Comparison of ENCODE assay signal across 21 cellular contexts in the genomic region with DNA sequence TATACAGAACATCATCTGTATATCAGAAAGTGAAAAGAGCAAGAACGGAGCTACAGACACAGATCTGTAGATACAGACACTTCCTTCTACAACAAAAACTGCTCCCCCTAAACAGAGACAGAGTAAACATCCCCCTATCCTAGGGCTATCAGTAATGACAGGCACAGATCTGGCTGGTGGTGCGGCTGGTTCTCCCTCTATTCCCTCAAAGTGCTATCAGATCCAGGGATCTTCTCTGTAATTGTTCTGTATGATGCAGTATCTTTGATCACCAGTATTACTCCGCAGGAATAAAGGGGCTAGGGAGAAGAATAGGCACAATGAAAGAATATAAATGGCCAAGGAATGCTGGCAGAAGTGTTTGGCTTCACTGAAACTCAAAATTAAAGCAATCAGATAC.
DNase-seq lines count a peak whose midpoint lies in the region; TF ChIP-seq lines count a peak whose summit lies in the region.
"Had no signal": no experiment of that assay in that cellular context is flagged by ENCODE, and none has a peak within 500 bp of the region (broad histone marks: within the 10 kb centered on the region; RNA-seq: fewer than 3 reads in every experiment).

No MANE protein-coding gene starts in this region.

- peaks cover 46 to 81% of the 10 kb centered on the region in 2 donors for H3K4me1 ChIP-seq in adrenal gland (replicated peaks in 1 of 2)
- H3K4me1 ChIP-seq: HAP-1 had no signal

- no peaks in the 10 kb centered on the region for H3K27me3 Mint-ChIP-seq in T-helper 2 cell treated with Interferon-gamma antibody and Interleukin-4, amounts not matched to agents 5 μg/mL and 100 μg/mL, for 36 hours (ENCODE audit: low read depth)
- no peaks in the 10 kb centered on the region for H3K27me3 Mint-ChIP-seq in nephron progenitor cell (ENCODE audit: low read depth, poor library complexity)
- H3K27me3 Mint-ChIP-seq: CD4-positive, alpha-beta memory T cell had no signal

- peak overlapping the region; percentile 32 for H3K27ac Mint-ChIP-seq in T-helper 2 cell treated with Interferon-gamma antibody and Interleukin-4, amounts not matched to agents 5 μg/mL and 100 μg/mL, for 36 hours
- peak overlapping the region; percentile 18 for H3K27ac Mint-ChIP-seq in nephron progenitor cell
- H3K27ac Mint-ChIP-seq: GM23338, HFFc6 had no signal

- no peaks in the 10 kb centered on the region for H3K9me3 ChIP-seq in adrenal gland (replicated peaks in 1 of 3)
- H3K9me3 ChIP-seq: A549, HAP-1 had no signal

- peaks cover 2% of the 10 kb centered on the region for H3K4me1 Mint-ChIP-seq in T-helper 2 cell treated with Interferon-gamma antibody and Interleukin-4, amounts not matched to agents 5 μg/mL and 100 μg/mL, for 36 hours (ENCODE audit: low read depth)
- H3K4me1 Mint-ChIP-seq in nephron progenitor cell: peaks cover 48% of the 10 kb centered on the region

- no peaks in the 10 kb centered on the region for H3K36me3 ChIP-seq in adrenal gland (replicated peaks in 1 of 2)
- H3K36me3 ChIP-seq: HAP-1 had no signal

- TF ChIP-seq CTCF in adrenal gland (IDR thresholded peaks at IDR 0.05) (no peak), nephron progenitor cell (IDR thresholded peaks at IDR 0.05) (no peak)

- H3K27ac ChIP-seq in adrenal gland: peak overlapping the region in 3 of 5 donors; percentile 52 to 71 (median 53)
- H3K27ac ChIP-seq: A549 had no signal

- H3K36me3 Mint-ChIP-seq in T-helper 2 cell treated with Interferon-gamma antibody and Interleukin-4, amounts not matched to agents 5 μg/mL and 100 μg/mL, for 36 hours (ENCODE audit: low read depth): peaks cover 3% of the 10 kb centered on the region
- H3K36me3 Mint-ChIP-seq in nephron progenitor cell (ENCODE audit: low read depth): no peaks in the 10 kb centered on the region

- TF ChIP-seq POLR2A in adrenal gland (IDR thresholded peaks at IDR 0.05): no peak

- H3K27me3 ChIP-seq in adrenal gland: no peaks in the 10 kb centered on the region

- H3K4me3 ChIP-seq in adrenal gland: no peak overlapping the region
- H3K4me3 ChIP-seq: A549, GM23338, HAP-1 had no signal

- H3K4me3 Mint-ChIP-seq in T-helper 2 cell treated with Interferon-gamma antibody and Interleukin-4, amounts not matched to agents 5 μg/mL and 100 μg/mL, for 36 hours: no peak overlapping the region
- H3K4me3 Mint-ChIP-seq in nephron progenitor cell: no peak overlapping the region
- H3K4me3 Mint-ChIP-seq: CD4-positive, alpha-beta memory T cell; GM23338; HFFc6 had no signal

- no peaks in the 10 kb centered on the region for H3K9me3 Mint-ChIP-seq in T-helper 2 cell treated with Interferon-gamma antibody and Interleukin-4, amounts not matched to agents 5 μg/mL and 100 μg/mL, for 36 hours
- no peaks in the 10 kb centered on the region for H3K9me3 Mint-ChIP-seq in nephron progenitor cell
- H3K9me3 Mint-ChIP-seq: CD4-positive, alpha-beta memory T cell; GM23338; HFFc6 had no signal

- intact Hi-C loops in adrenal gland (cut with DNase I): no loop called here

- 64 to 82% (median 70%) methylated on average over 2 to 3 of the region's 3 CpGs for WGBS in adrenal gland, 4 donors

- no peak for DNase-seq in T-helper 2 cell treated with Interferon-gamma antibody and Interleukin-4, amounts not matched to agents 5 μg/mL and 100 μg/mL, for 36 hours (ENCODE audit: low spot score)
- DNase-seq in T-helper 2 cell: no peak
- no peak for DNase-seq in adrenal gland
- no peak for DNase-seq in nephron progenitor cell
- no peak for DNase-seq in NCI-H2081 (lab: John Stamatoyannopoulos, UW)
- no peak for DNase-seq in stimulated activated naive CD4-positive, alpha-beta T cell treated with Interleukin-2 at 50 U/mL for 16 hours (lab: John Stamatoyannopoulos, UW)
- DNase-seq in activated T-cell treated with anti-CD3 and anti-CD28 coated beads, Interleukin-2, amount 50 U/mL, for 1 hour: no peak
- DNase-seq: 8988T; ACHN; AML-193; C1 segment of cervical spinal cord; Calu3; CD4-positive, alpha-beta memory T cell; COR-L47; DMS53; DMS79 treated with DMSO at 0.1 percent for 48 hours; GF-D8; HFFc6 had no signal
